16 cellular contexts compared by ENCODE assay signal in the genomic region with DNA sequence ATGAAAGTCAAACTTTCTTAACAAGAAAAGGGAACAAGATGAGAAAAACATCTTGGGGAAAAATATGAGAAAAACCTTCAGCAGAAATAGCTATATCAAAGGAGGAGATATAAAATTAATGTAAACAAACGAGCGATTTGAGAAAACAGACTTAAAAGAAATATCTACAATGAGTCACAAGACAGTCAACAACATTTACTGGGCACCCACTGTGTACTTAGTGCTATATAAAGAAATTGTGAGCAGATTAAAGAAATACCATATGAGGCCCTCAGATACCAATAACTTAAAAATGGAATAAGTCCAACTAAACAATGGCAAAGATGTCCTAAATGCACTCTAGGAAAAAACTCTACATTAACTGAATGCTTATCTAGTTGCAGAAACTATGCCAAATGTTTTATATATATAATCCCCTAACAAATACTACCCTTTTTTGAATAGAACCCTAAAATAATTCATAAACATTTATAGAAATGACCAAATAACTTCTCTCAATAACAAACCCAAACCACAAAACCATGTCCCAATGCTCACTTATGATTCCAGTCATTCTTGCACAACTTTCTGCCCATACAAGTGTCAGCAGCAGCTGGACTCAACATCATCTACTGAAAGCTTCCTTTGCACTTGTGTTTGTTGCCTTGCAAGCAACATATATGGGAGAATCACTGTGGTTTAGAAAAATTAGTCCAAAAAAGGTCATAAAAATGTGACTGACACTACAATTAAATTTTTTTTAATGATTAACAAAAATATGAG.
DNase-seq lines count a peak whose midpoint lies in the region; ATAC-seq and TF ChIP-seq lines count a peak whose summit lies in the region.
"Had no signal": no experiment of that assay in that cellular context is flagged by ENCODE, and none has a peak within 500 bp of the region (broad histone marks: within the 10 kb centered on the region; RNA-seq: fewer than 3 reads in every experiment).

No MANE protein-coding gene starts in this region.

- peak; percentile 41 for DNase-seq in HFFc6
- peak; percentile 61 for DNase-seq in astrocyte of the spinal cord (ENCODE audit: low read depth, low spot score)
- DNase-seq in left lung = no peak
- no peak for DNase-seq in aorta
- no peak for DNase-seq in RKO (ENCODE audit: low spot score)
- no peak for DNase-seq in stimulated activated CD4-positive, alpha-beta T cell treated with anti-CD3 and anti-CD28 coated beads, Interleukin-1b, Interleukin-23, amount 100 ng/mL, for 48 hours
- DNase-seq: activated CD4-positive, alpha-beta T cell treated with anti-CD3 and anti-CD28 coated beads, Interleukin-2, amount 10 ng/mL, durations not matched to agents 24 days and 14 days; effector memory CD8-positive, alpha-beta T cell; GF-D8; H7; NCI-H526 treated with DMSO at 0.1 percent for 48 hours; nephron progenitor cell; stimulated activated CD4-positive, alpha-beta T cell treated with anti-CD3 and anti-CD28 coated beads, Interleukin-15, amount 100 ng/mL, for 24 hours had no signal

- H3K27me3 Mint-ChIP-seq in HFFc6 (ENCODE audit: insufficient read depth) = no peaks in the 10 kb centered on the region
- H3K27me3 Mint-ChIP-seq: activated CD4-positive, alpha-beta T cell treated with anti-CD3 and anti-CD28 coated beads, Interleukin-2, amount 10 ng/mL, durations not matched to agents 24 days and 14 days; effector memory CD8-positive, alpha-beta T cell had no signal

- H3K9me3 Mint-ChIP-seq in HFFc6 = no peaks in the 10 kb centered on the region
- H3K9me3 Mint-ChIP-seq: activated CD4-positive, alpha-beta T cell treated with anti-CD3 and anti-CD28 coated beads, Interleukin-2, amount 10 ng/mL, durations not matched to agents 24 days and 14 days; effector memory CD8-positive, alpha-beta T cell; nephron progenitor cell had no signal

- H3K27me3 ChIP-seq in left lung = no peaks in the 10 kb centered on the region
- H3K27me3 ChIP-seq in aorta (ENCODE audit: control insufficient read depth in 1 of 2, insufficient read depth in 2 of 2, low read length in 1 of 2) = no peaks in the 10 kb centered on the region

- peaks cover 4 to 14% of the 10 kb centered on the region in 2 donors for H3K4me1 ChIP-seq in left lung
- H3K4me1 ChIP-seq in aorta (ENCODE audit: control insufficient read depth in 1 of 2, insufficient read depth in 2 of 2, low read length in 2 of 2) = peaks cover 2 to 3% of the 10 kb centered on the region in 2 donors

- H3K4me1 Mint-ChIP-seq in HFFc6 (ENCODE audit: low read depth) = peaks cover 27% of the 10 kb centered on the region
- H3K4me1 Mint-ChIP-seq: nephron progenitor cell had no signal

- intact Hi-C loops in left lung (cut with DNase I) = no loop called here
- intact Hi-C loops in aorta (cut with DNase I) = no loop called here

- H3K4me3 ChIP-seq in astrocyte of the spinal cord (ENCODE audit: low read depth, low read length) (no peak overlapping the region), left lung (no peak overlapping the region), aorta (ENCODE audit: low read length in 2 of 2) (no peak overlapping the region)
- H3K4me3 ChIP-seq: SK-N-MC had no signal

- H3K9me3 ChIP-seq in left lung (no peaks in the 10 kb centered on the region), aorta (ENCODE audit: control insufficient read depth, low read length) (no peaks in the 10 kb centered on the region)

- TF ChIP-seq CTCF in 22Rv1 (IDR thresholded peaks at IDR 0.05) (no peak), HFFc6 (IDR thresholded peaks at IDR 0.05) (no peak), astrocyte of the spinal cord (IDR thresholded peaks at IDR 0.05; ENCODE audit: low read depth, low read length) (no peak), left lung (IDR thresholded peaks at IDR 0.05) (no peak)

- 40 to 43% methylated on average over 2 of the region's 2 CpGs for WGBS in aorta, 2 donors

- H3K36me3 ChIP-seq in left lung (no peaks in the 10 kb centered on the region), aorta (ENCODE audit: control insufficient read depth in 1 of 2, insufficient read depth in 2 of 2, low read length in 1 of 2) (no peaks in the 10 kb centered on the region)

- no peak overlapping the region for H3K27ac Mint-ChIP-seq in HFFc6
- H3K27ac Mint-ChIP-seq: activated CD4-positive, alpha-beta T cell treated with anti-CD3 and anti-CD28 coated beads, Interleukin-2, amount 10 ng/mL, durations not matched to agents 24 days and 14 days; effector memory CD8-positive, alpha-beta T cell; nephron progenitor cell had no signal

- H3K4me3 Mint-ChIP-seq in HFFc6 = 0 out of 2 replicates have a peak overlapping the region, but pooled peaks have one; percentile 31
- H3K4me3 Mint-ChIP-seq: activated CD4-positive, alpha-beta T cell treated with anti-CD3 and anti-CD28 coated beads, Interleukin-2, amount 10 ng/mL, durations not matched to agents 24 days and 14 days; effector memory CD8-positive, alpha-beta T cell; nephron progenitor cell had no signal

- 0 out of 2 replicates have a peak overlapping the region, but pooled peaks have one; percentile 20 for H3K27ac ChIP-seq in 22Rv1
- peak overlapping the region in 1 of 2 donors; percentile 8 for H3K27ac ChIP-seq in left lung
- no peak overlapping the region for H3K27ac ChIP-seq in aorta (ENCODE audit: low read depth in 1 of 2, low read length in 2 of 2)
- H3K27ac ChIP-seq: SK-N-MC had no signal

- in situ Hi-C loops in astrocyte of the spinal cord (cut with HindIII; ENCODE audit: low sequenced_read_pairs) = no loop called here

- no peaks in the 10 kb centered on the region for H3K36me3 Mint-ChIP-seq in HFFc6 (ENCODE audit: low read depth)

- ATAC-seq in left lung (peak; percentile 76), aorta (ENCODE audit: low FRiP score) (no peak), HG02884 (IDR thresholded peaks at IDR 0.05; ENCODE audit: unreplicated experiment) (no peak)
- ATAC-seq: effector memory CD8-positive, alpha-beta T cell had no signal

Comparison
In these comparisons a context has a peak if more than half of its experiments do, and no peak if none do; other contexts are left out.
1. DNase-seq: peak in HFFc6 (single experiment) and astrocyte of the spinal cord (single experiment); none in left lung (0 of 2), aorta (0 of 2), RKO (single experiment) and stimulated activated CD4-positive, alpha-beta T cell treated with anti-CD3 and anti-CD28 coated beads, Interleukin-1b, Interleukin-23, amount 100 ng/mL, for 48 hours (single experiment).